ENCODE assay signal across 8 cellular contexts in the genomic region with DNA sequence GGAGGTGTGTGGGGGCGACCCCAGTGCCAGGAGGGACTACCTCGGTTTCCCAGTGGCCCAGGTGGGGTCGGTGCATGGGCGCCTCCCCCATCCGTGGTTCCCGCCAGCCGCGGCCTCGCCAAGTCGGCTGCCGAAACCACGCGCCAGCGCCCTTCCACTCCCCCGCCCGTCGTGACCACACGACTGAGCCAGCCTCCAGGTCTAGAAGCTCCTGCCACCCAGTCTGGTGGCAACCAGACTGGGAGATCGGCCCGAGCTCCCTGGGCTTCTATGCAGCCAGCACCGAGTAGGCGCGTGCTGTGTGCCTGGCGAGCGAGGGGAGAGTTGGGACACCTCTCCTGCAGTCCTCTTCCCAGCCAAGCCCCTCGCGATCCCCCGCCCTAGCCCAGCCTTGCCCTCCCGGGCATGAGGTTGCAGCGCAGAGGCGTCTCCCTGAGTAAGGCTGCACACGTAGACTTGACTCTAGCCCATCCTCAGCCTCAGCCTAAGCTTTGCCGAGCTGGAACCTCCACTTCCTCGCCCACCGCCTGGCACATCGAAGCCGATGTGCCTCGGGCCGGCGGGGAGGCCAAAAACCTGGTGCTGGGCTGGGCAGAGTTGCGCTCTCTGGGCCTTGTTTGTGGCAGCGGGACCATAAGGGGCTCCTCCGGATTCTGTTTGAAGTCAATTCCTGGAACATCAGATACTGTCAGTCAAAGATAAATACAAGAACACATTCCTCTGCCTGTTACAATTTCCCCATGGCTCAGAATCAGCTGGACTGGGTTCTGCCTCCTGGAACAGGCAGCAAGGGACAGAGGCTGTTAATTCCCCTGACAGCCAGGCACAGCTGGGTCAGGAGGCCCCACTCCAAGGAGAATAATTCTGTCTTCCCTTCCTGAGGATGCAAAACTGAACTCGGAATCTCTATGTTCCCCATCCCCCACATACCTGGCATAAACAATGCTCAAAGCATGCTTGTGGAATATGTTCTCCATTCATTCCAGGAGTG.
DNase-seq lines count a peak whose midpoint lies in the region; ATAC-seq and TF ChIP-seq lines count a peak whose summit lies in the region.

No MANE protein-coding gene starts in this region.

- H3K27ac ChIP-seq in OCI-LY3 (ENCODE audit: low read length) (no peak overlapping the region), angular gyrus (ENCODE audit: low read depth, low read length) (peak overlapping the region; percentile 72)

- peak overlapping the region; percentile 30; the same call in 1 of the 2 replicates for H3K9ac ChIP-seq in OCI-LY3 (ENCODE audit: low read length)

- H3K4me1 ChIP-seq in OCI-LY3 (ENCODE audit: low read length): 0 out of 2 replicates have a peak, but pooled peaks cover 3% of the 10 kb centered on the region

- H4K20me1 ChIP-seq in OCI-LY3 (ENCODE audit: insufficient read depth, low read length): no peaks in the 10 kb centered on the region

- no peaks in the 10 kb centered on the region for H3K9me3 ChIP-seq in OCI-LY3 (ENCODE audit: insufficient read depth, low read length)
- H3K9me3 ChIP-seq in iPS-18c (ENCODE audit: control insufficient read depth, insufficient read depth, low read length): peaks cover 4% of the 10 kb centered on the region

- no peaks in the 10 kb centered on the region for H3K79me2 ChIP-seq in OCI-LY3 (ENCODE audit: low read length)

- H2AFZ ChIP-seq in OCI-LY3 (ENCODE audit: low read depth, low read length): no peak overlapping the region; the same call in 1 of the 2 replicates

- peak overlapping the region; percentile 81 for H3K4me2 ChIP-seq in OCI-LY3 (ENCODE audit: low read length)

- H3K4me3 ChIP-seq in OCI-LY3 (ENCODE audit: low read length): peak overlapping the region; percentile 75
- H3K4me3 ChIP-seq in iPS-18c (ENCODE audit: insufficient read depth, low read depth, low read length): peak overlapping the region; percentile 62

- TF ChIP-seq CTCF in OCI-LY3 (IDR thresholded peaks at IDR 0.05; ENCODE audit: low read depth, low read length): no peak

- peak; percentile 8 to 16 (median 15) for DNase-seq in stimulated activated CD4-positive, alpha-beta T cell treated with anti-CD3 and anti-CD28 coated beads, TNF-alpha, amount 100 ng/mL, for 4 hours (ENCODE audit: low read depth in 3 of 3)

- ATAC-seq in HG03571 (IDR thresholded peaks at IDR 0.05; ENCODE audit: unreplicated experiment) (no peak), GM21381 (IDR thresholded peaks at IDR 0.05; ENCODE audit: unreplicated experiment) (no peak), HG03457 (IDR thresholded peaks at IDR 0.05; ENCODE audit: unreplicated experiment) (no peak), HG02763 (IDR thresholded peaks at IDR 0.05; ENCODE audit: unreplicated experiment) (no peak)

- peaks cover 7% of the 10 kb centered on the region; the same call in 1 of the 2 replicates for H3K27me3 ChIP-seq in OCI-LY3 (ENCODE audit: low read depth, low read length)

- H3K36me3 ChIP-seq in OCI-LY3 (replicated peaks; ENCODE audit: low read depth, low read length): no peaks in the 10 kb centered on the region
